Comparison of ENCODE assay signal across 8 cellular contexts in genomic region chr3:99753268-99753975, GRCh38.
DNase-seq lines count a peak whose midpoint lies in the region; ATAC-seq, FAIRE-seq and TF ChIP-seq lines count a peak whose summit lies in the region.

No MANE protein-coding gene starts in this region.

- CTCF ChIA-PET in MCF 10A (lab: Yijun Ruan, JAX): interaction anchor here (0.6 to 3.1 kb wide), 48 partner anchors 10 to 1568 kb away, joined by 3 to 17 read pairs (median 4); no protein-coding TSS in a partner anchor

- TF ChIP-seq EP300 in suprapubic skin (IDR thresholded peaks at IDR 0.05): no peak

- H3K4me1 ChIP-seq in kidney (ENCODE audit: control insufficient read depth in 1 of 2, insufficient read depth in 1 of 2, low read depth in 1 of 2, low read length in 2 of 2) (no peaks in the 10 kb centered on the region), suprapubic skin (no peaks in the 10 kb centered on the region)

- H3K9ac ChIP-seq in kidney (ENCODE audit: low read length in 2 of 2): no peak overlapping the region

- peak; percentile 89 for ATAC-seq in GM21381 (IDR thresholded peaks at IDR 0.05; ENCODE audit: unreplicated experiment)

- no peak for TF ChIP-seq POLR2A in suprapubic skin (IDR thresholded peaks at IDR 0.05)

- H3K27me3 ChIP-seq in HL-60 (ENCODE audit: insufficient read depth, poor library complexity, severe bottlenecking) (peaks cover 11% of the 10 kb centered on the region), suprapubic skin (no peaks in the 10 kb centered on the region)

- peak; percentile 68 for DNase-seq in activated CD4-positive, alpha-beta T cell treated with anti-CD3 and anti-CD28 coated beads, Interleukin-2, amount 10 ng/mL, durations not matched to agents 24 days and 14 days
- no peak for DNase-seq in activated CD4-positive, alpha-beta T cell treated with anti-CD3 and anti-CD28 coated beads, Interleukin-2, amount 50 U/mL, for 4 hours
- DNase-seq in HL-60 (ENCODE audit: low read depth in 1 of 2, low spot score in 1 of 2) (peak in 1 of 2 experiments; percentile 13), OCI-M1 (lab: John Stamatoyannopoulos, UW) (peak; percentile 73), MCF 10A (ENCODE audit: unreplicated experiment) (peak; percentile 71), kidney (no peak), suprapubic skin (ENCODE audit: low spot score in 2 of 2) (no peak)

- H3K9me3 ChIP-seq in kidney (ENCODE audit: control insufficient read depth in 1 of 2, low read length in 2 of 2) (no peaks in the 10 kb centered on the region), suprapubic skin (no peaks in the 10 kb centered on the region)

- BruUV-seq in MCF 10A (replicated peaks; lab: Mats Ljungman, UMichigan): no TSS peak

- H3K36me3 ChIP-seq in kidney (ENCODE audit: control insufficient read depth in 1 of 2, insufficient read depth in 2 of 2, low read length in 2 of 2) (no peaks in the 10 kb centered on the region), suprapubic skin (no peaks in the 10 kb centered on the region)

- H3K36me3 Mint-ChIP-seq in activated CD4-positive, alpha-beta T cell treated with anti-CD3 and anti-CD28 coated beads, Interleukin-2, amount 10 ng/mL, durations not matched to agents 24 days and 14 days (ENCODE audit: low read depth): no peaks in the 10 kb centered on the region
- H3K36me3 Mint-ChIP-seq in MCF 10A (ENCODE audit: insufficient read depth, unreplicated experiment): peaks cover 11% of the 10 kb centered on the region

- TF ChIP-seq CTCF in HL-60 (IDR thresholded peaks at IDR 0.05; ENCODE audit: insufficient read depth, low read length) (peak; percentile 65), MCF 10A (IDR thresholded peaks at IDR 0.05; ENCODE audit: unreplicated experiment) (peak; percentile 74), kidney (IDR thresholded peaks at IDR 0.05; ENCODE audit: borderline replicate concordance, extremely low read depth, insufficient read depth) (peak; percentile 73), suprapubic skin (IDR thresholded peaks at IDR 0.05) (peak; percentile 33 to 54)

- H3K4me1 Mint-ChIP-seq in activated CD4-positive, alpha-beta T cell treated with anti-CD3 and anti-CD28 coated beads, Interleukin-2, amount 10 ng/mL, durations not matched to agents 24 days and 14 days: no peaks in the 10 kb centered on the region
- peaks cover 17% of the 10 kb centered on the region for H3K4me1 Mint-ChIP-seq in MCF 10A (ENCODE audit: insufficient read depth, unreplicated experiment)

- POLR2A ChIA-PET in MCF 10A (lab: Yijun Ruan, JAX): interaction anchor here (0.8 to 1.1 kb wide), 2 partner anchors 580 to 732 kb away, joined by 5 read pairs; no protein-coding TSS in a partner anchor

- no peak overlapping the region for H3K4me3 ChIP-seq in HL-60 (replicated peaks; ENCODE audit: insufficient read depth, low read length)
- no peak overlapping the region for H3K4me3 ChIP-seq in kidney (ENCODE audit: low read length in 2 of 2)
- H3K4me3 ChIP-seq in suprapubic skin: no peak overlapping the region

- H3K9me3 Mint-ChIP-seq in activated CD4-positive, alpha-beta T cell treated with anti-CD3 and anti-CD28 coated beads, Interleukin-2, amount 10 ng/mL, durations not matched to agents 24 days and 14 days: no peaks in the 10 kb centered on the region
- H3K9me3 Mint-ChIP-seq in MCF 10A (ENCODE audit: unreplicated experiment): no peaks in the 10 kb centered on the region

- no peak overlapping the region for H3K4me3 Mint-ChIP-seq in activated CD4-positive, alpha-beta T cell treated with anti-CD3 and anti-CD28 coated beads, Interleukin-2, amount 10 ng/mL, durations not matched to agents 24 days and 14 days
- H3K4me3 Mint-ChIP-seq in MCF 10A (ENCODE audit: unreplicated experiment): no peak overlapping the region

- no peak overlapping the region for H3K27ac Mint-ChIP-seq in activated CD4-positive, alpha-beta T cell treated with anti-CD3 and anti-CD28 coated beads, Interleukin-2, amount 10 ng/mL, durations not matched to agents 24 days and 14 days
- H3K27ac Mint-ChIP-seq in MCF 10A (ENCODE audit: low read depth, unreplicated experiment): no peak overlapping the region

- peaks cover 26% of the 10 kb centered on the region for H3K27me3 Mint-ChIP-seq in activated CD4-positive, alpha-beta T cell treated with anti-CD3 and anti-CD28 coated beads, Interleukin-2, amount 10 ng/mL, durations not matched to agents 24 days and 14 days
- no peaks in the 10 kb centered on the region for H3K27me3 Mint-ChIP-seq in MCF 10A (ENCODE audit: insufficient read depth, unreplicated experiment)

- no peak for FAIRE-seq in kidney (lab: Jason Lieb, UNC)

- 2% methylated on average over 3 of the region's 3 CpGs for WGBS in suprapubic skin

- intact Hi-C loops in activated CD4-positive, alpha-beta T cell treated with anti-CD3 and anti-CD28 coated beads, Interleukin-2, amount 10 ng/mL, durations not matched to agents 24 days and 14 days (cut with micrococcal nuclease): loop anchor here (1.0 to 2.0 kb wide), 3 partner anchors 108 to 729 kb away; no protein-coding TSS in a partner anchor
- intact Hi-C loops in MCF 10A (cut with micrococcal nuclease) (loop anchor here (1.0 to 10.0 kb wide), 9 partner anchors 66 to 1159 kb away; partner anchors contain the start of gene CPOX), kidney (cut with DNase I) (no loop called here)

- H3K27ac ChIP-seq in HL-60 (replicated peaks) (no peak overlapping the region), kidney (ENCODE audit: low read depth in 2 of 2, low read length in 2 of 2) (no peak overlapping the region), suprapubic skin (no peak overlapping the region)

Comparison
In these comparisons a context has a peak if more than half of its experiments do, and no peak if none do; other contexts are left out.
1. DNase-seq: peak in activated CD4-positive, alpha-beta T cell treated with anti-CD3 and anti-CD28 coated beads, Interleukin-2, amount 10 ng/mL, durations not matched to agents 24 days and 14 days (single experiment), OCI-M1 (single experiment) and MCF 10A (single experiment); none in activated CD4-positive, alpha-beta T cell treated with anti-CD3 and anti-CD28 coated beads, Interleukin-2, amount 50 U/mL, for 4 hours (0 of 2), kidney (single experiment) and suprapubic skin (0 of 2).
2. Peak in every context shown above with its lines, with median percentiles within 50 percentile points of each other: CTCF ChIP-seq.